ENCODE assay signal across 1 cellular context in genomic region chr16:30557950-30558788, GRCh38.
TF ChIP-seq lines count a peak whose summit lies in the region.

Gene ZNF764 (minus strand): TSS chr16:30558374. CDS start chr16:30558182, 192 bp downstream.

TF ChIP-seq in K562, 482 proteins besides CTCF, POLR2A, EP300 and RAD21 (continued from another document and continues in another):
- no peak for TF ChIP-seq ZSCAN32 (CRISPR knock-in tag; IDR thresholded peaks at IDR 0.05)
- no peak for TF ChIP-seq DEAF1 (CRISPR knock-in tag; IDR thresholded peaks at IDR 0.05)
- no peak for TF ChIP-seq ZFP1 (CRISPR knock-in tag; IDR thresholded peaks at IDR 0.05)
- TF ChIP-seq ZBTB11 (CRISPR knock-in tag; IDR thresholded peaks at IDR 0.05) = peak in 1 of 3 experiments; percentile 92; a peak in 2 of 6 replicates
- 0 out of 2 replicates have a peak, but pooled peaks have one; percentile 24 for TF ChIP-seq ATF6 (CRISPR knock-in tag; IDR thresholded peaks at IDR 0.05)
- TF ChIP-seq BCL6 (CRISPR knock-in tag; IDR thresholded peaks at IDR 0.05) = no peak
- peak; percentile 30; the same call in 1 of the 2 replicates for TF ChIP-seq BHLHE40 (IDR thresholded peaks at IDR 0.05; ENCODE audit: low read length)
- TF ChIP-seq SREBF2 (CRISPR knock-in tag; IDR thresholded peaks at IDR 0.05) = no peak
- TF ChIP-seq IRF2 (CRISPR knock-in tag; IDR thresholded peaks at IDR 0.05) = no peak
- TF ChIP-seq PATZ1 (CRISPR knock-in tag; IDR thresholded peaks at IDR 0.05; ENCODE audit: borderline replicate concordance) = no peak
- TF ChIP-seq SOX6 (IDR thresholded peaks at IDR 0.05) = peak; percentile 69; the same call in 1 of the 2 replicates
- no peak for TF ChIP-seq PML (IDR thresholded peaks at IDR 0.05; ENCODE audit: low read length)
- peak; percentile 45; the same call in 1 of the 2 replicates for TF ChIP-seq ZNF263 (CRISPR knock-in tag; IDR thresholded peaks at IDR 0.05; ENCODE audit: borderline replicate concordance)
- TF ChIP-seq ZNF311 (CRISPR knock-in tag; IDR thresholded peaks at IDR 0.05) = no peak; the same call in 1 of the 2 replicates
- no peak for TF ChIP-seq ZNF121 (CRISPR knock-in tag; conservative IDR thresholded peaks at IDR 0.05)
- TF ChIP-seq CXXC5 (CRISPR knock-in tag; IDR thresholded peaks at IDR 0.05) = peak; percentile 97
- no peak for TF ChIP-seq NFATC3 (IDR thresholded peaks at IDR 0.05)
- TF ChIP-seq SMAD2 (IDR thresholded peaks at IDR 0.05; ENCODE audit: low read depth, low read length) = no peak
- TF ChIP-seq FOS (IDR thresholded peaks at IDR 0.05; ENCODE audit: extremely low read depth, insufficient read length) = no peak
- no peak for TF ChIP-seq ZNF764 (CRISPR knock-in tag; IDR thresholded peaks at IDR 0.05; ENCODE audit: low read depth)
- peak; percentile 89 for TF ChIP-seq RBFOX2 (IDR thresholded peaks at IDR 0.05; ENCODE audit: low read depth, low read length)
- no peak for TF ChIP-seq ZNF232 (CRISPR knock-in tag; IDR thresholded peaks at IDR 0.05)
- TF ChIP-seq HMG20B (CRISPR knock-in tag; IDR thresholded peaks at IDR 0.05) = no peak
- TF ChIP-seq IRF1 (CRISPR knock-in tag; IDR thresholded peaks at IDR 0.05; ENCODE audit: borderline replicate concordance) = no peak
- no peak for TF ChIP-seq MED1 (CRISPR knock-in tag; IDR thresholded peaks at IDR 0.05; ENCODE audit: borderline replicate concordance)
- TF ChIP-seq STAG1 (CRISPR knock-in tag; IDR thresholded peaks at IDR 0.05; ENCODE audit: borderline replicate concordance) = no peak
- peak; percentile 98 for TF ChIP-seq NR2C1 (IDR thresholded peaks at IDR 0.05)
- peak; percentile 100 for TF ChIP-seq NR2C1 (tag; IDR thresholded peaks at IDR 0.05)
- TF ChIP-seq NCOA6 (IDR thresholded peaks at IDR 0.05) = 0 out of 2 replicates have a peak, but pooled peaks have one; percentile 77
- no peak for TF ChIP-seq FOXO4 (CRISPR knock-in tag; IDR thresholded peaks at IDR 0.05)
- TF ChIP-seq TAF1 (IDR thresholded peaks at IDR 0.05; ENCODE audit: control insufficient read depth, extremely low read depth, insufficient read depth, low read length, severe bottlenecking) = peak; percentile 86
- TF ChIP-seq FOXM1 (IDR thresholded peaks at IDR 0.05; ENCODE audit: low read depth) = no peak
- TF ChIP-seq FOXM1 (CRISPR knock-in tag; IDR thresholded peaks at IDR 0.05; ENCODE audit: low read depth) = 0 out of 2 replicates have a peak, but pooled peaks have one; percentile 19
- TF ChIP-seq SP1 (CRISPR knock-in tag; IDR thresholded peaks at IDR 0.05) = peak; percentile 82
- no peak for TF ChIP-seq HOMEZ (CRISPR knock-in tag; IDR thresholded peaks at IDR 0.05)
- TF ChIP-seq RBM17 (IDR thresholded peaks at IDR 0.05; ENCODE audit: borderline replicate concordance, low read depth, low read length) = no peak
- TF ChIP-seq SP2 (IDR thresholded peaks at IDR 0.05; ENCODE audit: extremely low read depth, low read depth, low read length, poor library complexity, severe bottlenecking) = no peak
- 0 out of 2 replicates have a peak, but pooled peaks have one; percentile 31 for TF ChIP-seq NR2F6 (CRISPR knock-in tag; IDR thresholded peaks at IDR 0.05)
- no peak for TF ChIP-seq CLOCK (CRISPR knock-in tag; IDR thresholded peaks at IDR 0.05; ENCODE audit: borderline replicate concordance)
- no peak for TF ChIP-seq ZNF384 (IDR thresholded peaks at IDR 0.05; ENCODE audit: low read depth, low read length)
- TF ChIP-seq ESRRA (IDR thresholded peaks at IDR 0.05; ENCODE audit: borderline replicate concordance, low read depth) = peak; percentile 11; the same call in 1 of the 2 replicates
- TF ChIP-seq ZBTB26 (CRISPR knock-in tag; IDR thresholded peaks at IDR 0.05) = no peak
- peak; percentile 85 for TF ChIP-seq HMBOX1 (IDR thresholded peaks at IDR 0.05)
- TF ChIP-seq EP400 (IDR thresholded peaks at IDR 0.05) = peak; percentile 88
- TF ChIP-seq MTA1 (IDR thresholded peaks at IDR 0.05; ENCODE audit: borderline replicate concordance) = no peak
- peak; percentile 82 for TF ChIP-seq JUND (IDR thresholded peaks at IDR 0.05; ENCODE audit: borderline replicate concordance, low read depth, low read length)
- TF ChIP-seq JUND (tag; IDR thresholded peaks at IDR 0.05; ENCODE audit: borderline replicate concordance, low read depth, low read length) = peak; percentile 82; the same call in 1 of the 3 replicates
- TF ChIP-seq BRCA1 (IDR thresholded peaks at IDR 0.05) = no peak
- no peak for TF ChIP-seq BRCA1 (CRISPR knock-in tag; IDR thresholded peaks at IDR 0.05)
- no peak for TF ChIP-seq BMI1 (IDR thresholded peaks at IDR 0.05; ENCODE audit: low read length)
